1 cellular context compared by ENCODE assay signal in genomic region chr2:65436169-65436824, GRCh38.
TF ChIP-seq lines count a peak whose summit lies in the region.

No MANE protein-coding gene starts in this region.

TF ChIP-seq in Ishikawa, 13 proteins besides CTCF, POLR2A, EP300 and RAD21 (continued from another document):
- TF ChIP-seq USF1 (IDR thresholded peaks at IDR 0.05) (no peak), MAX (IDR thresholded peaks at IDR 0.05) (no peak; the same call in 1 of the 2 replicates), YY1 (IDR thresholded peaks at IDR 0.05; ENCODE audit: low read depth) (no peak; the same call in 1 of the 2 replicates)
